13 cellular contexts compared by ENCODE assay signal in the genomic region with DNA sequence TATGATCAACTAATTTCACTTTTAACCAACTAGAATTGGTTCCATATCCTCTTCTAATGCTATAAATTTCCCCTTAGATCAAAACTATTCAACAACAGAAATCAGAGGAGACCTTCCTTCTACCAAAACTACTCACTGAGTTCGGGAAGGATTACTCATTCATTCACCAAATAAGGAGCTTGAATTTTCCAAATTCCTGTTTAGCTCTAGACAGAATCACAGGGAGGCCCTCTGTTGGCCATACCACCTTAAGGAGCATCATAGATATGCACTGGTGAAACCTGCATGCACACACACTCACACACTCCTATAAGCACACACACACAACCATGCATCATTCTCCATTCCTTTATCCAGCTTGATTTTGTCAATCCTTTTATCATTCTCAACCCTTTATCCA. TPM values are rescaled to one million over a fixed set of nuclear protein-coding genes. Genes with fewer than 3 reads are reported as not detected.
DNase-seq lines count a peak whose midpoint lies in the region; ATAC-seq, FAIRE-seq and TF ChIP-seq lines count a peak whose summit lies in the region.
"Had no signal": no experiment of that assay in that cellular context is flagged by ENCODE, and none has a peak within 500 bp of the region (broad histone marks: within the 10 kb centered on the region; RNA-seq: fewer than 3 reads in every experiment).

No MANE protein-coding gene starts in this region.

- no peak overlapping the region for H3K4me2 ChIP-seq in mammary epithelial cell (ENCODE audit: insufficient read depth, low read depth, low read length)
- no peak overlapping the region for H3K4me2 ChIP-seq in mesendoderm (ENCODE audit: low read length)

- no peak overlapping the region for H3K27ac ChIP-seq in CD4-positive, alpha-beta T cell (ENCODE audit: low read depth, low read length)
- H3K27ac ChIP-seq in mammary epithelial cell (ENCODE audit: insufficient read depth, low read depth, low read length) (no peak overlapping the region), mesendoderm (ENCODE audit: low read depth, low read length) (no peak overlapping the region)
- H3K27ac ChIP-seq: coronary artery, uterus had no signal

- no peaks in the 10 kb centered on the region for H3K79me1 ChIP-seq in mesendoderm (ENCODE audit: low read length)

- no peak for DNase-seq in CD4-positive, alpha-beta T cell
- DNase-seq in HS-27A (ENCODE audit: low read depth) (peak; percentile 45), mammary epithelial cell (peak; percentile 42), mesendoderm (peak; percentile 80), iPS-NIHi7 (ENCODE audit: extremely low spot score) (no peak), frontal cortex (ENCODE audit: low spot score in 2 of 2) (no peak), cerebellum (ENCODE audit: low spot score) (no peak)
- DNase-seq: activated CD4-positive, alpha-beta T cell treated with anti-CD3 and anti-CD28 coated beads for 48 hours; NK-92 treated with Interleukin-12 subunit alpha and Interleukin-12 subunit beta, amount 100 ng/mL, for 24 hours; uterus had no signal

- no peaks in the 10 kb centered on the region for H3K27me3 Mint-ChIP-seq in CD4-positive, alpha-beta T cell

- intact Hi-C loops in CD4-positive, alpha-beta T cell (cut with DNase I, micrococcal nuclease) = loop anchor here in 1 of 2 experiments (5.0 kb wide), 1 partner anchor 47 kb away; the partner anchor contains the start of gene SUCLG2
- intact Hi-C loops in mammary epithelial cell (cut with micrococcal nuclease) = loop anchor here (1.0 kb wide), 1 partner anchor 224 kb away; no protein-coding TSS in a partner anchor

- no peak overlapping the region for H4K8ac ChIP-seq in mesendoderm (ENCODE audit: low read depth, low read length)

- H3K27ac Mint-ChIP-seq in CD4-positive, alpha-beta T cell = peak overlapping the region; percentile 57

- FAIRE-seq in frontal cortex (lab: Jason Lieb, UNC) = no peak
- FAIRE-seq: K562 had no signal

- no peaks in the 10 kb centered on the region for H4K20me1 ChIP-seq in mammary epithelial cell (ENCODE audit: insufficient read depth, low read length)

- POLR2A ChIA-PET in CD4-positive, alpha-beta T cell (lab: Charles Lee) = interaction anchor here (2.7 kb wide), 1 partner anchor 49 kb away, joined by 6 read pairs; the partner anchor contains the start of gene SUCLG2

- H4K5ac ChIP-seq in mesendoderm (ENCODE audit: low read length) = no peak overlapping the region

- H3K18ac ChIP-seq in mesendoderm (ENCODE audit: low read length) = no peak overlapping the region

- CTCF ChIA-PET in CD4-positive, alpha-beta T cell (lab: Charles Lee) = interaction anchor here (1.4 kb wide), 1 partner anchor 38 kb away, joined by 3 read pairs; no protein-coding TSS in a partner anchor
- CTCF ChIA-PET in mammary epithelial cell (lab: Charles Lee; ENCODE audit: low non-redundant PET) = interaction anchor here (0.6 kb wide), 1 partner anchor 235 kb away, joined by 6 read pairs; no protein-coding TSS in a partner anchor

- 0% methylated on average over 1 of the region's 1 CpG for WGBS in mammary epithelial cell (ENCODE audit: low coverage, missing lambda C conversion rate)
- no CpG with 5 or more reads among the region's 1 CpG for WGBS in mesendoderm (ENCODE audit: extremely low coverage, insufficient coverage, low lambda C conversion rate)

- H3K9me3 Mint-ChIP-seq in CD4-positive, alpha-beta T cell = no peaks in the 10 kb centered on the region

- ATAC-seq in CD4-positive, alpha-beta T cell (ENCODE audit: poor library complexity) = no peak
- ATAC-seq in GM19023 (IDR thresholded peaks at IDR 0.05; ENCODE audit: unreplicated experiment) = no peak
- ATAC-seq: K562 had no signal

- H3K79me2 ChIP-seq in mammary epithelial cell (ENCODE audit: insufficient read depth, low read length) (peaks cover 19% of the 10 kb centered on the region), mesendoderm (ENCODE audit: control insufficient read depth, insufficient read depth, low read length) (no peaks in the 10 kb centered on the region)

- no peak overlapping the region for H2BK120ac ChIP-seq in mesendoderm (ENCODE audit: low read depth, low read length)

- no peak overlapping the region for H3K56ac ChIP-seq in mesendoderm (ENCODE audit: low read length)

- peaks cover 63% of the 10 kb centered on the region for H3K36me3 Mint-ChIP-seq in CD4-positive, alpha-beta T cell (ENCODE audit: low read depth)

- no peak overlapping the region for H3K4me3 Mint-ChIP-seq in CD4-positive, alpha-beta T cell

- BruUV-seq in mammary epithelial cell (replicated peaks; lab: Mats Ljungman, UMichigan) = no TSS peak

- no peaks in the 10 kb centered on the region for H3K27me3 ChIP-seq in CD4-positive, alpha-beta T cell (ENCODE audit: control insufficient read depth, insufficient read depth, low read length)
- H3K27me3 ChIP-seq in mammary epithelial cell (ENCODE audit: insufficient read depth, low read length) (no peaks in the 10 kb centered on the region), mesendoderm (ENCODE audit: insufficient read depth, low read length, poor library complexity) (no peaks in the 10 kb centered on the region)
- H3K27me3 ChIP-seq: uterus had no signal

- H3K4me3 ChIP-seq in mammary epithelial cell (replicated peaks in 1 of 3; ENCODE audit: insufficient read depth in 1 of 3, low read depth in 2 of 3, low read length in 3 of 3) = no peak overlapping the region
- no peak overlapping the region for H3K4me3 ChIP-seq in mesendoderm (ENCODE audit: low read length)
- H3K4me3 ChIP-seq: coronary artery, K562, uterus had no signal

- H3K4me1 Mint-ChIP-seq in CD4-positive, alpha-beta T cell (ENCODE audit: low read depth) = peaks cover 68% of the 10 kb centered on the region

- no peak overlapping the region for H2AK5ac ChIP-seq in mesendoderm (ENCODE audit: low read length)

- no peak overlapping the region for H2BK5ac ChIP-seq in mesendoderm (ENCODE audit: low read length)

- H2AFZ ChIP-seq in mammary epithelial cell (ENCODE audit: low read depth, low read length) = no peak overlapping the region

- H3K9ac ChIP-seq in mammary epithelial cell (ENCODE audit: insufficient read depth, low read length) = no peak overlapping the region
- no peak overlapping the region for H3K9ac ChIP-seq in mesendoderm (ENCODE audit: low read length)

- no peak overlapping the region for H2BK15ac ChIP-seq in mesendoderm (replicated peaks; ENCODE audit: low read depth)

- no peak for TF ChIP-seq CTCF in CD4-positive, alpha-beta T cell (IDR thresholded peaks at IDR 0.05)
- peak; percentile 16 to 31 for TF ChIP-seq CTCF in mammary epithelial cell (conservative IDR thresholded peaks at IDR 0.05 in 1 of 2, IDR thresholded peaks at IDR 0.05 in 1 of 2; ENCODE audit: extremely low read depth in 1 of 2, insufficient read depth in 1 of 2, low read depth in 1 of 2, low read length in 2 of 2)

- no peak overlapping the region for H3K4ac ChIP-seq in mesendoderm (ENCODE audit: low read depth, low read length)

- H3K9me3 ChIP-seq in CD4-positive, alpha-beta T cell (ENCODE audit: control insufficient read depth, low read length) = no peaks in the 10 kb centered on the region
- no peaks in the 10 kb centered on the region for H3K9me3 ChIP-seq in mammary epithelial cell (replicated peaks; ENCODE audit: insufficient read depth, low read length)
- H3K9me3 ChIP-seq: uterus had no signal

- no peak overlapping the region for H3K23ac ChIP-seq in mesendoderm (ENCODE audit: low read length)

- H3K4me1 ChIP-seq in mammary epithelial cell (ENCODE audit: insufficient read depth, low read length) (peaks cover 4% of the 10 kb centered on the region), mesendoderm (ENCODE audit: control insufficient read depth, low read depth, low read length) (no peaks in the 10 kb centered on the region)
- H3K4me1 ChIP-seq: uterus had no signal

- peaks cover 26% of the 10 kb centered on the region for H3K36me3 ChIP-seq in mammary epithelial cell (ENCODE audit: insufficient read depth, low read length)
- H3K36me3 ChIP-seq in mesendoderm (ENCODE audit: control insufficient read depth, insufficient read depth, low read length) = no peaks in the 10 kb centered on the region
- H3K36me3 ChIP-seq: uterus had no signal

- dilution Hi-C loops in mammary epithelial cell (cut with HindIII; ENCODE audit: low sequenced_read_pairs) = no loop called here

- in situ Hi-C loops in mammary epithelial cell (cut with MboI; ENCODE audit: low sequenced_read_pairs in 2 of 2) = no loop called here

RNA-seq across cellular contexts. Expression of gene SUCLG2, which starts 49.0 kb away (rescaled TPM):
- 10 to 100 TPM; 51.7 to 52.4 TPM for total RNA-seq in CD4-positive, alpha-beta T cell
- total RNA-seq in mammary epithelial cell (10 to 100 TPM; 25.8 to 35.2 TPM), frontal cortex (9.4 TPM), cerebellum (13.1 TPM)
- polyA plus RNA-seq in mammary epithelial cell = 20.6 TPM
- 15.9 TPM for polyA minus RNA-seq in mammary epithelial cell
- 28.6 TPM for polyA plus RNA-seq in mesendoderm (2013, experiment 1 of 2)
- 28.1 TPM for polyA plus RNA-seq in mesendoderm (2013, experiment 2 of 2)

Comparison
In these comparisons a context has a peak if more than half of its experiments do, and no peak if none do; other contexts are left out.
1. DNase-seq: peak in HS-27A (single experiment), mammary epithelial cell (single experiment) and mesendoderm (single experiment); none in CD4-positive, alpha-beta T cell (0 of 10), iPS-NIHi7 (single experiment), frontal cortex (0 of 2) and cerebellum (single experiment).